10 cellular contexts compared by ENCODE assay signal in the genomic region with DNA sequence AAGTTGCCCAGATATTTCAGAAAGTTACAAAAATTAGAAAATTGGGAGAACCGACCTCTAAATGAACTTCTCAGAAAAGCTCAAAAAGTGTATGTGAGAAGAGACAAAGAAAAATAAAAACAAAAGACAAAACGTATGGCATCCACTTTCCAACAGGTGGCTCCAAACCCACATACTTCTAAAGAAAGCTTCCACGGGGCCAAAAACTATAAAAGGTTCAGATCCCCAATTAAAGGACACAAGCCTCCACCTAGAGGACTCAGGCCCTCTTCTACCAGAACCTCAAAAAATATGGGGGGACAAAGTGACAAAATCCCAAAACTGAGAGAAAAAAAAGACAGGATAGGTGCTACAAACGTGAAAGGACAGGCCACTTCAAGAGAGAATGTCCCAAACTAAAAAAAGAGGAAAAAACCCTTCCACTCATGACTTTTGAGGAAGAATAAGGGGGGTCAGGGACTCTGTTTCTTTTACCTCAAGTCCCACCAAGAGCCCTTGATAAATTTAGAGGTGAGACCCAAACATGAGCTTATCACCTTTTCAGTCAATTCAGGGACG. TPM values are rescaled to one million over a fixed set of nuclear protein-coding genes. Genes with fewer than 3 reads are reported as not detected.
DNase-seq lines count a peak whose midpoint lies in the region; ATAC-seq and TF ChIP-seq lines count a peak whose summit lies in the region.
"Had no signal": no experiment of that assay in that cellular context is flagged by ENCODE, and none has a peak within 500 bp of the region (broad histone marks: within the 10 kb centered on the region; RNA-seq: fewer than 3 reads in every experiment).

No MANE protein-coding gene starts in this region.

- intact Hi-C loops in adrenal gland (cut with DNase I): no loop called here

- no peak overlapping the region for H3K27ac ChIP-seq in adrenal gland

- DNase-seq in ELF-1 (ENCODE audit: low read depth, low spot score): peak; percentile 43
- peak; percentile 29 for DNase-seq in LoVo (ENCODE audit: low spot score)
- no peak for DNase-seq in adrenal gland
- DNase-seq in myocyte (ENCODE audit: low read depth): peak; percentile 19
- DNase-seq in hypothalamus (lab: John Stamatoyannopoulos, UW): no peak
- DNase-seq in activated CD8-positive, alpha-beta memory T cell treated with anti-CD3 and anti-CD28 coated beads for 24 hours: no peak
- no peak for DNase-seq in HuH-7.5 (ENCODE audit: low spot score)
- DNase-seq: stimulated activated CD4-positive, alpha-beta T cell treated with anti-CD3 and anti-CD28 coated beads, Interleukin-4, amount 100 ng/mL, for 1 hour had no signal

- no peaks in the 10 kb centered on the region for H3K4me1 ChIP-seq in adrenal gland (replicated peaks in 1 of 2)

- WGBS in adrenal gland, 4 donors: 48 to 51% (median 50%) methylated on average over 5 of the region's 5 CpGs

- H3K4me3 ChIP-seq in adrenal gland: no peak overlapping the region

- TF ChIP-seq POLR2A in adrenal gland (IDR thresholded peaks at IDR 0.05): no peak

- TF ChIP-seq CTCF in adrenal gland (IDR thresholded peaks at IDR 0.05): peak in 5 of 6 experiments; percentile 29 to 48 (median 44)

- ATAC-seq in GM21423 (IDR thresholded peaks at IDR 0.05; ENCODE audit: unreplicated experiment): no peak

- H3K9me3 ChIP-seq in adrenal gland (replicated peaks in 1 of 3): no peaks in the 10 kb centered on the region

- H3K27me3 ChIP-seq in adrenal gland: no peaks in the 10 kb centered on the region

- no peaks in the 10 kb centered on the region for H3K36me3 ChIP-seq in adrenal gland (replicated peaks in 1 of 2)

RNA-seq across cellular contexts. Expression of gene SCGB2A1, which starts 8.8 kb away (rescaled TPM):
- total RNA-seq in adrenal gland (not detected), myocyte (not detected in 2 replicates)
- polyA plus RNA-seq in adrenal gland: not detected
- polyA plus RNA-seq in myocyte (2012): not detected
- total RNA-seq: frontal cortex had no signal

RNA-seq across cellular contexts. Expression of gene SCGB1D2, which starts 24.8 kb away (rescaled TPM):
- total RNA-seq in adrenal gland: 1 to 10 TPM in 3 of 8 donors, under 1 TPM in 1, not detected in 4; 0.54 to 4.9 (median 2.6) TPM
- 10 to 100 TPM in 1 of 3 donors, 1 to 10 TPM in 2; 2.0 to 13.3 (median 5.8) TPM for polyA plus RNA-seq in adrenal gland
- total RNA-seq in myocyte: not detected in 2 replicates
- not detected for polyA plus RNA-seq in myocyte (2012)
- total RNA-seq: frontal cortex had no signal

RNA-seq across cellular contexts. Expression of gene SCGB1D1, which starts 27.3 kb away (rescaled TPM):
- total RNA-seq in adrenal gland (not detected), myocyte (not detected in 2 replicates)
- polyA plus RNA-seq in adrenal gland: not detected
- polyA plus RNA-seq in myocyte (2012): not detected
- total RNA-seq: frontal cortex had no signal

RNA-seq across cellular contexts. Expression of gene SCGB2A2, which starts 52.7 kb away (rescaled TPM):
- total RNA-seq in adrenal gland (not detected), myocyte (not detected in 2 replicates)
- not detected for polyA plus RNA-seq in adrenal gland
- not detected for polyA plus RNA-seq in myocyte (2012)
- total RNA-seq: frontal cortex had no signal

Comparison
In these comparisons a context has a peak if more than half of its experiments do, and no peak if none do; other contexts are left out.
1. DNase-seq: peak in ELF-1 (single experiment), LoVo (single experiment) and myocyte (single experiment); none in adrenal gland (0 of 7), hypothalamus (0 of 51), activated CD8-positive, alpha-beta memory T cell treated with anti-CD3 and anti-CD28 coated beads for 24 hours (single experiment) and HuH-7.5 (single experiment).